1 cellular context compared by ENCODE assay signal in the genomic region with DNA sequence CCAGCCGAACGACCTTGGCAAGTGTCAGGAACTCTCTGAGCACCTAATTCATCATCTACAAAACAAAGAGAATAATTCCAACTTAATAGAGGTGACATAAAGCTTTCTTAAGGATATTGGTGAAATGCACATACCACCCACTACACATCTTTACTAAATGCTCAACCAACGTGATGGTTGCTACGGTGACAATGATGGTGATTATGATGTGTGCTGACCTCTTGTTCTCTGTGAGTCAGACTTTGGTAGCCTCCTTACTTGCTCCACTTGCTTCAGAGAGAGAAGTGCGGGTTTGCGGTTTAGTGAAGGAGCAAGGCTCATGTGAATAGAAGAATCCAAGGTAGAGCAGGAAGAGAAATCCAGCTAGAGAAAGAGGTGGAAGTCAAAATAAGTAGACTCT.
TF ChIP-seq lines count a peak whose summit lies in the region.

No MANE protein-coding gene starts in this region.

TF ChIP-seq in GM12878, 131 proteins besides CTCF, POLR2A, EP300 and RAD21:
- TF ChIP-seq, protein P1, sequence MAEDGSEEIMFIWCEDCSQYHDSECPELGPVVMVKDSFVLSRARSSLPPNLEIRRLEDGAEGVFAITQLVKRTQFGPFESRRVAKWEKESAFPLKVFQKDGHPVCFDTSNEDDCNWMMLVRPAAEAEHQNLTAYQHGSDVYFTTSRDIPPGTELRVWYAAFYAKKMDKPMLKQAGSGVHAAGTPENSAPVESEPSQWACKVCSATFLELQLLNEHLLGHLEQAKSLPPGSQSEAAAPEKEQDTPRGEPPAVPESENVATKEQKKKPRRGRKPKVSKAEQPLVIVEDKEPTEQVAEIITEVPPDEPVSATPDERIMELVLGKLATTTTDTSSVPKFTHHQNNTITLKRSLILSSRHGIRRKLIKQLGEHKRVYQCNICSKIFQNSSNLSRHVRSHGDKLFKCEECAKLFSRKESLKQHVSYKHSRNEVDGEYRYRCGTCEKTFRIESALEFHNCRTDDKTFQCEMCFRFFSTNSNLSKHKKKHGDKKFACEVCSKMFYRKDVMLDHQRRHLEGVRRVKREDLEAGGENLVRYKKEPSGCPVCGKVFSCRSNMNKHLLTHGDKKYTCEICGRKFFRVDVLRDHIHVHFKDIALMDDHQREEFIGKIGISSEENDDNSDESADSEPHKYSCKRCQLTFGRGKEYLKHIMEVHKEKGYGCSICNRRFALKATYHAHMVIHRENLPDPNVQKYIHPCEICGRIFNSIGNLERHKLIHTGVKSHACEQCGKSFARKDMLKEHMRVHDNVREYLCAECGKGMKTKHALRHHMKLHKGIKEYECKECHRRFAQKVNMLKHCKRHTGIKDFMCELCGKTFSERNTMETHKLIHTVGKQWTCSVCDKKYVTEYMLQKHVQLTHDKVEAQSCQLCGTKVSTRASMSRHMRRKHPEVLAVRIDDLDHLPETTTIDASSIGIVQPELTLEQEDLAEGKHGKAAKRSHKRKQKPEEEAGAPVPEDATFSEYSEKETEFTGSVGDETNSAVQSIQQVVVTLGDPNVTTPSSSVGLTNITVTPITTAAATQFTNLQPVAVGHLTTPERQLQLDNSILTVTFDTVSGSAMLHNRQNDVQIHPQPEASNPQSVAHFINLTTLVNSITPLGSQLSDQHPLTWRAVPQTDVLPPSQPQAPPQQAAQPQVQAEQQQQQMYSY (CRISPR knock-in tag; IDR thresholded peaks at IDR 0.05): no peak
- TF ChIP-seq BMI1 (IDR thresholded peaks at IDR 0.05; ENCODE audit: borderline replicate concordance): peak; percentile 56; the same call in 1 of the 2 replicates
- TF ChIP-seq NR2F1 (conservative IDR thresholded peaks at IDR 0.05): 0 out of 2 replicates have a peak, but pooled peaks have one; percentile 31
- TF ChIP-seq FOS (IDR thresholded peaks at IDR 0.05; ENCODE audit: borderline replicate concordance, extremely low read depth, insufficient read length): no peak
